In the genomic region with DNA sequence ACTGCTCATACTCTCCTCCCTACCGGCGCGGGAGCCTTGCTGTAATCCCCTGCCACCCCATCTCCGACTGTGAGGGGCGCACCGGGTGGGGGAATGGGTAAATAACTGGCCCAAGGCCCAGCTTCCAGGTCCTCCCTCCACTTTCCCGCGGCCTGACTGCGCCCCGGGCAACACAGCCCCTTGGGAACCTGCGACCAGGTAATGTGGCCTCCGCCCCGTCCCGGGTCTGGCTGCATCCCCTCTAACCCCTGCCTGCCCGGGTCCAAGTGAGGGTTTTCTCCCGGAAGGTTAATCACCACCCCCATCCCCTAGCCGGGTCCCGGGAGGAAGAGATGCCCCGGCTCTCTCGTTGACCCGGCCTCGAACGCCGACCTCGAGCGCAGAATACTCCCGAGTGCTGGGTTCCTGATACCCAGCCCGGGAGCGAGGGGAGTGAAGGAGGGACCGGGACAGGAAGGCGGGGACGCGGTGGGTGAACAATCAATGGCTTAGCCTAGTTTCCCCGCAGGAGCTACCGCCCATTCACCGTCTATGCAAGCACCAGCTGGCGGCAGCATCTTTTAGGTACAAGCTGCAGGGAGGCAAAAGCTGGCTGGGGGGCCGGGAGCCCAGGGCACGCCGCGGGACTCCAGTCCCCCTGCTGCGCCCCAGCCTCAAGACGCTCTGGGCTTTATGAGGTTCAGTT, we compare ENCODE assay signal across 9 cellular contexts. TPM values are rescaled to one million over a fixed set of nuclear protein-coding genes. Genes with fewer than 3 reads are reported as not detected.
A peak's percentile ranks its signal among the peaks of the same experiment; 100 is the strongest.
DNase-seq lines count a peak whose midpoint lies in the region; ATAC-seq lines count a peak whose summit lies in the region.
"Had no signal": no experiment of that assay in that cellular context is flagged by ENCODE, and none has a peak within 500 bp of the region (broad histone marks: within the 10 kb centered on the region; RNA-seq: fewer than 3 reads in every experiment).

No MANE protein-coding gene starts in this region.

- peaks cover 54% of the 10 kb centered on the region for H3K4me1 Mint-ChIP-seq in activated CD4-positive, alpha-beta T cell treated with anti-CD3 and anti-CD28 coated beads, Interleukin-2, amount 10 ng/mL, durations not matched to agents 24 days and 14 days

- peak overlapping the region in 2 of 3 donors; percentile 41 to 47 for H3K4me3 ChIP-seq in skeletal muscle tissue (ENCODE audit: low read length in 3 of 3)
- H3K4me3 ChIP-seq: HAP-1 had no signal

- intact Hi-C loops in activated CD4-positive, alpha-beta T cell treated with anti-CD3 and anti-CD28 coated beads, Interleukin-2, amount 10 ng/mL, durations not matched to agents 24 days and 14 days (cut with micrococcal nuclease) = loop anchor here (10.0 kb wide), 1 partner anchor 443 kb away; no protein-coding TSS in a partner anchor

- no peak for ATAC-seq in GM21786 (IDR thresholded peaks at IDR 0.05; ENCODE audit: unreplicated experiment)

- H3K27ac Mint-ChIP-seq in activated CD4-positive, alpha-beta T cell treated with anti-CD3 and anti-CD28 coated beads, Interleukin-2, amount 10 ng/mL, durations not matched to agents 24 days and 14 days = no peak overlapping the region

- peaks cover 95% of the 10 kb centered on the region for H3K27me3 Mint-ChIP-seq in activated CD4-positive, alpha-beta T cell treated with anti-CD3 and anti-CD28 coated beads, Interleukin-2, amount 10 ng/mL, durations not matched to agents 24 days and 14 days

- H3K9ac ChIP-seq in skeletal muscle tissue (ENCODE audit: low read depth in 1 of 3, low read length in 3 of 3) = no peak overlapping the region

- peak overlapping the region; percentile 77 for H3K4me3 Mint-ChIP-seq in activated CD4-positive, alpha-beta T cell treated with anti-CD3 and anti-CD28 coated beads, Interleukin-2, amount 10 ng/mL, durations not matched to agents 24 days and 14 days

- peaks cover 85 to 94% (median 91%) of the 10 kb centered on the region in 3 donors for H3K27me3 ChIP-seq in skeletal muscle tissue (ENCODE audit: control insufficient read depth in 3 of 3, insufficient read depth in 3 of 3, low read length in 3 of 3)

- H3K9me3 Mint-ChIP-seq in activated CD4-positive, alpha-beta T cell treated with anti-CD3 and anti-CD28 coated beads, Interleukin-2, amount 10 ng/mL, durations not matched to agents 24 days and 14 days = no peaks in the 10 kb centered on the region

- H3K36me3 Mint-ChIP-seq in activated CD4-positive, alpha-beta T cell treated with anti-CD3 and anti-CD28 coated beads, Interleukin-2, amount 10 ng/mL, durations not matched to agents 24 days and 14 days (ENCODE audit: low read depth) = no peaks in the 10 kb centered on the region

- peaks cover 27 to 44% (median 44%) of the 10 kb centered on the region in 3 donors for H3K4me1 ChIP-seq in skeletal muscle tissue (ENCODE audit: control insufficient read depth in 3 of 3, insufficient read depth in 3 of 3, low read length in 3 of 3)

- no peaks in the 10 kb centered on the region for H3K9me3 ChIP-seq in skeletal muscle tissue (ENCODE audit: control insufficient read depth in 3 of 3, low read length in 3 of 3)
- H3K9me3 ChIP-seq: HAP-1 had no signal

- peak; percentile 73 for DNase-seq in activated CD4-positive, alpha-beta T cell treated with anti-CD3 and anti-CD28 coated beads, Interleukin-2, amount 10 ng/mL, durations not matched to agents 24 days and 14 days
- DNase-seq in activated CD4-positive, alpha-beta T cell treated with anti-CD3 and anti-CD28 coated beads, Interleukin-2, amount 50 U/mL, for 4 hours = no peak
- DNase-seq in NCI-H69 (lab: John Stamatoyannopoulos, UW) = peak; percentile 91
- DNase-seq in ecto neural progenitor cell (ENCODE audit: low spot score) = peak; percentile 64
- no peak for DNase-seq in SIG-M5 treated with dmso at 0.1 percent for 504 hours (lab: John Stamatoyannopoulos, UW; ENCODE audit: unreplicated experiment)
- no peak for DNase-seq in iPS-NIHi7 (ENCODE audit: extremely low spot score)

- no peak overlapping the region for H3K27ac ChIP-seq in skeletal muscle tissue (ENCODE audit: low read depth, low read length)

- H3K36me3 ChIP-seq in skeletal muscle tissue (ENCODE audit: control insufficient read depth in 3 of 3, insufficient read depth in 3 of 3, low read length in 3 of 3) = no peaks in the 10 kb centered on the region
- H3K36me3 ChIP-seq: HAP-1 had no signal

RNA-seq across cellular contexts. Expression of a gene that starts 5.9 kb away (rescaled TPM):
- 0.02 and 0.05 TPM in 2 replicates for total RNA-seq in activated CD4-positive, alpha-beta T cell treated with anti-CD3 and anti-CD28 coated beads, Interleukin-2, amount 10 ng/mL, durations not matched to agents 24 days and 14 days
- total RNA-seq in skeletal muscle tissue = 0.52 TPM

RNA-seq across cellular contexts. Expression of a gene that starts 8.9 kb away (rescaled TPM):
- total RNA-seq in activated CD4-positive, alpha-beta T cell treated with anti-CD3 and anti-CD28 coated beads, Interleukin-2, amount 10 ng/mL, durations not matched to agents 24 days and 14 days = 1.0 and 1.3 TPM in 2 replicates
- not detected for total RNA-seq in skeletal muscle tissue

Comparison
In these comparisons a context has a peak if more than half of its experiments do, and no peak if none do; other contexts are left out.
1. DNase-seq: peak in activated CD4-positive, alpha-beta T cell treated with anti-CD3 and anti-CD28 coated beads, Interleukin-2, amount 10 ng/mL, durations not matched to agents 24 days and 14 days (single experiment), NCI-H69 (single experiment) and ecto neural progenitor cell (single experiment); none in activated CD4-positive, alpha-beta T cell treated with anti-CD3 and anti-CD28 coated beads, Interleukin-2, amount 50 U/mL, for 4 hours (0 of 2), SIG-M5 treated with dmso at 0.1 percent for 504 hours (single experiment) and iPS-NIHi7 (single experiment).